28 cellular contexts compared by ENCODE assay signal in the genomic region with DNA sequence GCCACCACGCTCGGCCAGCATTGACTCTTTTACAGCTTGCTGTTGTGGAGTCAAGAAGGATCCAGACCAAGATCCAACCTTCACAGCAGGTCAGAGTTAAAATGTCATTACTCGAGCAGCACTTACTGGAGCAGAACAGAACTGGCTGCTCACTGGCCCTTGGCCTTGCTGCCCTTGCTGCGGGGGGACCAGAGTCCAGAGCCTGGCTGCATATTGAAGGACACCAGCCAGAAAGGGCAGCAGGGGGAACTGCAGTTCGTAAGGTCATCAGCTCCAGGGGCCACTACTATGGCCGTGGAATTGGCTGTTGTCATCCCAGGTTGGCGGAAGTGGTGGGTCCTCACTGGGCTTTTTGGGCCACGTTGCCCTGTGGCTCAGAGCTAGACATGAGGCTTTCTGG.
"Had no signal": no experiment of that assay in that cellular context is flagged by ENCODE, and none has a peak within 500 bp of the region (broad histone marks: within the 10 kb centered on the region; RNA-seq: fewer than 3 reads in every experiment).

No MANE protein-coding gene starts in this region.

- H3K9me3 Mint-ChIP-seq: stimulated activated effector memory CD8-positive, alpha-beta T cell treated with anti-CD3 and anti-CD28 coated beads, Interleukin-12 subunit alpha, Interleukin-12 subunit beta, amount 100 ng/mL, for 72 hours; stimulated activated memory B cell treated with anti-CD40 and anti-IgM and Interleukin-4, amounts not matched to agents 10 μg/mL and 1 μg/mL and 100 μg/mL, for 72 hours; stimulated activated naive CD8-positive, alpha-beta T cell treated with anti-CD3 and anti-CD28 coated beads, Interleukin-15, amount 100 ng/mL, for 72 hours; stimulated activated naive CD8-positive, alpha-beta T cell treated with anti-CD3 and anti-CD28 coated beads, Interleukin-15, Interleukin-2, amounts not matched to agents 100 ng/mL and 50 ng/mL, for 24 hours; type B pancreatic cell had no signal

- H3K4me1 ChIP-seq: stomach, suprapubic skin, testis, thyroid gland, tibial artery, transverse colon, upper lobe of left lung, upper lobe of right lung, uterus, vagina had no signal

- H3K4me3 Mint-ChIP-seq: stimulated activated effector memory CD8-positive, alpha-beta T cell treated with anti-CD3 and anti-CD28 coated beads, Interleukin-12 subunit alpha, Interleukin-12 subunit beta, amount 100 ng/mL, for 72 hours; stimulated activated memory B cell treated with anti-CD40 and anti-IgM and Interleukin-4, amounts not matched to agents 10 μg/mL and 1 μg/mL and 100 μg/mL, for 72 hours; stimulated activated naive B cell treated with anti-CD40 and anti-IgM and Interleukin-4, amounts not matched to agents 10 μg/mL and 1 μg/mL and 100 μg/mL, for 72 hours; stimulated activated naive CD8-positive, alpha-beta T cell treated with anti-CD3 and anti-CD28 coated beads, Interleukin-15, amount 100 ng/mL, for 72 hours; stimulated activated naive CD8-positive, alpha-beta T cell treated with anti-CD3 and anti-CD28 coated beads, Interleukin-15, Interleukin-2, amounts not matched to agents 100 ng/mL and 50 ng/mL, for 24 hours; type B pancreatic cell had no signal

- H3K27ac Mint-ChIP-seq: stimulated activated effector memory CD8-positive, alpha-beta T cell treated with anti-CD3 and anti-CD28 coated beads, Interleukin-12 subunit alpha, Interleukin-12 subunit beta, amount 100 ng/mL, for 72 hours; stimulated activated memory B cell treated with anti-CD40 and anti-IgM and Interleukin-4, amounts not matched to agents 10 μg/mL and 1 μg/mL and 100 μg/mL, for 72 hours; stimulated activated naive B cell treated with anti-CD40 and anti-IgM and Interleukin-4, amounts not matched to agents 10 μg/mL and 1 μg/mL and 100 μg/mL, for 72 hours; stimulated activated naive CD8-positive, alpha-beta T cell treated with anti-CD3 and anti-CD28 coated beads, Interleukin-15, amount 100 ng/mL, for 72 hours; stimulated activated naive CD8-positive, alpha-beta T cell treated with anti-CD3 and anti-CD28 coated beads, Interleukin-15, Interleukin-2, amounts not matched to agents 100 ng/mL and 50 ng/mL, for 24 hours; type B pancreatic cell had no signal

- H3K27ac ChIP-seq: stomach, suprapubic skin, testis, thoracic aorta, thyroid gland, tibial artery, transverse colon, upper lobe of left lung, upper lobe of right lung, uterus, vagina had no signal

- ATAC-seq: stimulated activated effector memory CD8-positive, alpha-beta T cell treated with anti-CD3 and anti-CD28 coated beads, Interleukin-12 subunit alpha, Interleukin-12 subunit beta, amount 100 ng/mL, for 72 hours; stimulated activated memory B cell treated with anti-CD40 and anti-IgM and Interleukin-4, amounts not matched to agents 10 μg/mL and 1 μg/mL and 100 μg/mL, for 72 hours; stimulated activated naive B cell treated with anti-CD40 and anti-IgM and Interleukin-4, amounts not matched to agents 10 μg/mL and 1 μg/mL and 100 μg/mL, for 72 hours; stimulated activated naive CD8-positive, alpha-beta T cell treated with anti-CD3 and anti-CD28 coated beads, Interleukin-15, amount 100 ng/mL, for 72 hours; stimulated activated naive CD8-positive, alpha-beta T cell treated with anti-CD3 and anti-CD28 coated beads, Interleukin-15, Interleukin-2, amounts not matched to agents 100 U/mL and 50 U/mL, for 24 hours; upper lobe of right lung had no signal

- H3K27me3 Mint-ChIP-seq: stimulated activated naive CD8-positive, alpha-beta T cell treated with anti-CD3 and anti-CD28 coated beads, Interleukin-15, Interleukin-2, amounts not matched to agents 100 ng/mL and 50 ng/mL, for 24 hours had no signal

- H3K27me3 ChIP-seq: suprapubic skin, testis, thyroid gland, tibial nerve, transverse colon, upper lobe of left lung, upper lobe of right lung, uterus, vagina had no signal

- DNase-seq: stimulated activated CD4-positive, alpha-beta T cell treated with anti-CD3 and anti-CD28 coated beads, Interleukin-2, amount 100 ng/mL, for 48 hours; stimulated activated CD4-positive, alpha-beta T cell treated with anti-CD3 and anti-CD28 coated beads, Interleukin-4, amount 100 ng/mL, for 1 hour; stimulated activated CD4-positive, alpha-beta T cell treated with anti-CD3 and anti-CD28 coated beads, Interleukin-4, amount 100 ng/mL, for 24 hours; stimulated activated CD4-positive, alpha-beta T cell treated with anti-CD3 and anti-CD28 coated beads, Interleukin-4, amount 100 ng/mL, for 4 hours; stimulated activated CD8-positive, alpha-beta memory T cell treated with anti-CD3 and anti-CD28 coated beads, Interleukin-4, amount 100 ng/mL, for 48 hours; stimulated activated naive B cell treated with anti-CD40 and anti-IgM and Interleukin-4, amounts not matched to agents 10 μg/mL and 1 μg/mL and 100 μg/mL, for 72 hours; stimulated activated naive CD4-positive, alpha-beta T cell; stimulated activated naive CD4-positive, alpha-beta T cell treated with Interleukin-2 at 50 U/mL for 16 hours; stimulated activated naive CD8-positive, alpha-beta T cell treated with anti-CD3 and anti-CD28 coated beads, Interleukin-15, amount 100 ng/mL, for 72 hours; stimulated activated naive CD8-positive, alpha-beta T cell treated with anti-CD3 and anti-CD28 coated beads, Interleukin-15, Interleukin-2, amounts not matched to agents 100 U/mL and 50 U/mL, for 24 hours; stomach; substantia nigra; testis; thyroid gland; tibial artery; transverse colon; upper lobe of left lung; upper lobe of right lung; uterus had no signal

- H3K36me3 Mint-ChIP-seq: stimulated activated effector memory CD8-positive, alpha-beta T cell treated with anti-CD3 and anti-CD28 coated beads, Interleukin-12 subunit alpha, Interleukin-12 subunit beta, amount 100 ng/mL, for 72 hours; stimulated activated memory B cell treated with anti-CD40 and anti-IgM and Interleukin-4, amounts not matched to agents 10 μg/mL and 1 μg/mL and 100 μg/mL, for 72 hours; type B pancreatic cell had no signal

- FAIRE-seq: urothelium cell line had no signal

- H3K9me3 ChIP-seq: stomach, suprapubic skin, testis, thoracic aorta, thyroid gland, tibial artery, tibial nerve, transverse colon, upper lobe of left lung, upper lobe of right lung, uterus, vagina had no signal

- H3K36me3 ChIP-seq: stomach, suprapubic skin, thoracic aorta, thyroid gland, tibial artery, tibial nerve, transverse colon, upper lobe of left lung, upper lobe of right lung, uterus, vagina had no signal

- H3K4me3 ChIP-seq: stomach, suprapubic skin, testis, thoracic aorta, thyroid gland, tibial artery, tibial nerve, transverse colon, upper lobe of left lung, upper lobe of right lung, uterus, vagina had no signal
